11 cellular contexts compared by ENCODE assay signal in genomic region chr6:20706293-20707165, GRCh38.
DNase-seq lines count a peak whose midpoint lies in the region; ATAC-seq and TF ChIP-seq lines count a peak whose summit lies in the region.
"Had no signal": no experiment of that assay in that cellular context is flagged by ENCODE, and none has a peak within 500 bp of the region (broad histone marks: within the 10 kb centered on the region; RNA-seq: fewer than 3 reads in every experiment).

No MANE protein-coding gene starts in this region.

- H3K9ac ChIP-seq in PC-3 (ENCODE audit: low read length), result no peak overlapping the region
- no peak overlapping the region for H3K9ac ChIP-seq in MM.1S (ENCODE audit: low read length)

- H3K4me1 ChIP-seq in PC-3 (ENCODE audit: insufficient read depth, low read length) (peaks cover 10% of the 10 kb centered on the region), MM.1S (ENCODE audit: low read length) (0 out of 2 replicates have a peak, but pooled peaks cover 1% of the 10 kb centered on the region)

- H3K36me3 ChIP-seq in PC-3 (ENCODE audit: low read depth, low read length) (no peaks in the 10 kb centered on the region), MM.1S (replicated peaks; ENCODE audit: insufficient read depth, low read length) (no peaks in the 10 kb centered on the region)

- H3K27ac Mint-ChIP-seq in mesothelial cell of epicardium, result peak overlapping the region; percentile 58

- H2AFZ ChIP-seq in PC-3 (ENCODE audit: low read length) (no peak overlapping the region), MM.1S (ENCODE audit: low read length) (no peak overlapping the region)

- H3K27me3 ChIP-seq in PC-3 (ENCODE audit: low read length) (no peaks in the 10 kb centered on the region), MM.1S (replicated peaks; ENCODE audit: insufficient read depth, low read length) (no peaks in the 10 kb centered on the region)

- H3K4me1 Mint-ChIP-seq in mesothelial cell of epicardium, result peaks cover 38% of the 10 kb centered on the region

- DNase-seq in GM04504 (ENCODE audit: low read depth), result peak; percentile 28
- DNase-seq in NCI-H1092 (lab: John Stamatoyannopoulos, UW), result peak; percentile 45
- DNase-seq in PC-3, result no peak
- DNase-seq in mesothelial cell of epicardium (ENCODE audit: low spot score in 2 of 2, unreplicated experiment in 2 of 2), result no peak
- no peak for DNase-seq in coronary artery (ENCODE audit: low spot score)
- no peak for DNase-seq in NK-92 treated with Interleukin-12 subunit alpha and Interleukin-12 subunit beta, amount 100 ng/mL, for 24 hours (lab: John Stamatoyannopoulos, UW)
- no peak for DNase-seq in MM.1S
- DNase-seq: amniotic stem cell had no signal

- no peaks in the 10 kb centered on the region for H3K9me3 Mint-ChIP-seq in mesothelial cell of epicardium
- H3K9me3 Mint-ChIP-seq: nephron had no signal

- no peaks in the 10 kb centered on the region for H3K27me3 Mint-ChIP-seq in mesothelial cell of epicardium (ENCODE audit: low read depth)

- H3K9me3 ChIP-seq in PC-3 (ENCODE audit: low read length) (no peaks in the 10 kb centered on the region), MM.1S (replicated peaks; ENCODE audit: insufficient read depth, low read length) (no peaks in the 10 kb centered on the region)

- POLR2A ChIA-PET in PC-3 (lab: Charles Lee; ENCODE audit: unreplicated experiment), result no interaction called here

- H3K36me3 Mint-ChIP-seq in mesothelial cell of epicardium, result no peaks in the 10 kb centered on the region

- no peak overlapping the region for H3K27ac ChIP-seq in PC-3 (ENCODE audit: low read length)
- no peak overlapping the region for H3K27ac ChIP-seq in coronary artery
- H3K27ac ChIP-seq in MM.1S (ENCODE audit: low read length), result no peak overlapping the region
- H3K27ac ChIP-seq: VCaP had no signal

- H3K4me2 ChIP-seq in PC-3 (ENCODE audit: low read length), result no peak overlapping the region
- no peak overlapping the region for H3K4me2 ChIP-seq in MM.1S (ENCODE audit: low read depth, low read length)

- H3K4me3 ChIP-seq in PC-3 (ENCODE audit: low read length), result no peak overlapping the region
- no peak overlapping the region for H3K4me3 ChIP-seq in coronary artery
- no peak overlapping the region for H3K4me3 ChIP-seq in MM.1S (ENCODE audit: low read length)

- CTCF ChIA-PET in PC-3 (lab: Charles Lee), result no interaction called here

- TF ChIP-seq CTCF in PC-3 (conservative IDR thresholded peaks at IDR 0.05; ENCODE audit: low read depth, low read length), result no peak
- TF ChIP-seq CTCF in mesothelial cell of epicardium (IDR thresholded peaks at IDR 0.05; ENCODE audit: unreplicated experiment), result no peak
- TF ChIP-seq CTCF in coronary artery (IDR thresholded peaks at IDR 0.05), result no peak
- no peak for TF ChIP-seq CTCF in MM.1S (IDR thresholded peaks at IDR 0.05; ENCODE audit: low read length)

- intact Hi-C loops in PC-3 (cut with micrococcal nuclease), result no loop called here

- no TSS peak for BruUV-seq in PC-3 (replicated peaks; lab: Mats Ljungman, UMichigan)

- H4K20me1 ChIP-seq in PC-3 (ENCODE audit: low read length) (no peaks in the 10 kb centered on the region), MM.1S (ENCODE audit: insufficient read depth, low read length) (no peaks in the 10 kb centered on the region)

- H3K79me2 ChIP-seq in PC-3 (ENCODE audit: low read length), result no peaks in the 10 kb centered on the region
- no peaks in the 10 kb centered on the region for H3K79me2 ChIP-seq in MM.1S (ENCODE audit: low read length)

- H3K9me2 ChIP-seq in PC-3 (replicated peaks; ENCODE audit: low read length) (no peaks in the 10 kb centered on the region), MM.1S (replicated peaks; ENCODE audit: insufficient read depth, low read length) (no peaks in the 10 kb centered on the region)

- peak; percentile 33; the same call in 1 of the 2 replicates for ATAC-seq in PC-3
- ATAC-seq in GM18520 (IDR thresholded peaks at IDR 0.05; ENCODE audit: unreplicated experiment), result no peak

- H3F3A ChIP-seq in PC-3 (ENCODE audit: low read length, unreplicated experiment), result no peaks in the 10 kb centered on the region
- no peaks in the 10 kb centered on the region for H3F3A ChIP-seq in MM.1S (ENCODE audit: insufficient read depth, low read length)

- no peak overlapping the region for H3K4me3 Mint-ChIP-seq in mesothelial cell of epicardium
- H3K4me3 Mint-ChIP-seq: nephron had no signal

Comparison
In these comparisons a context has a peak if more than half of its experiments do, and no peak if none do; other contexts are left out.
1. DNase-seq: peak in GM04504 (single experiment) and NCI-H1092 (single experiment); none in PC-3 (single experiment), mesothelial cell of epicardium (0 of 2), coronary artery (single experiment), NK-92 treated with Interleukin-12 subunit alpha and Interleukin-12 subunit beta, amount 100 ng/mL, for 24 hours (single experiment) and MM.1S (single experiment).